11 cellular contexts compared by ENCODE assay signal in genomic region chr20:33093582-33093981, GRCh38. TPM values are rescaled to one million over a fixed set of nuclear protein-coding genes. Genes with fewer than 3 reads are reported as not detected.
"Had no signal": no experiment of that assay in that cellular context is flagged by ENCODE, and none has a peak within 500 bp of the region (broad histone marks: within the 10 kb centered on the region; RNA-seq: fewer than 3 reads in every experiment).

No MANE protein-coding gene starts in this region.

- H3K9ac ChIP-seq: GM23248, KMS-11 had no signal

- DNase-seq: GM23248, GOT3, H9, HCEC 1CT, HFFc6, Karpas-422, KBM-7 had no signal

- FAIRE-seq: H54 had no signal

- H3K4me2 ChIP-seq: KMS-11 had no signal

- H2AFZ ChIP-seq: GM23248 had no signal

- H3K27ac ChIP-seq: GM23248, KMS-11 had no signal

- H3K4me3 ChIP-seq: GM23248 had no signal

RNA-seq across cellular contexts. Expression of gene BPIFB4, which starts 14.1 kb away (rescaled TPM):
- total RNA-seq: GM23248, H9, HFFc6, HT-29 had no signal
- polyA plus RNA-seq: GM23248, IgD-negative memory B cell had no signal

RNA-seq across cellular contexts. Expression of gene BPIFB3, which starts 39.9 kb away (rescaled TPM):
- total RNA-seq: GM23248, H9, HFFc6, HT-29 had no signal
- polyA plus RNA-seq: GM23248, IgD-negative memory B cell had no signal
